In the genomic region with DNA sequence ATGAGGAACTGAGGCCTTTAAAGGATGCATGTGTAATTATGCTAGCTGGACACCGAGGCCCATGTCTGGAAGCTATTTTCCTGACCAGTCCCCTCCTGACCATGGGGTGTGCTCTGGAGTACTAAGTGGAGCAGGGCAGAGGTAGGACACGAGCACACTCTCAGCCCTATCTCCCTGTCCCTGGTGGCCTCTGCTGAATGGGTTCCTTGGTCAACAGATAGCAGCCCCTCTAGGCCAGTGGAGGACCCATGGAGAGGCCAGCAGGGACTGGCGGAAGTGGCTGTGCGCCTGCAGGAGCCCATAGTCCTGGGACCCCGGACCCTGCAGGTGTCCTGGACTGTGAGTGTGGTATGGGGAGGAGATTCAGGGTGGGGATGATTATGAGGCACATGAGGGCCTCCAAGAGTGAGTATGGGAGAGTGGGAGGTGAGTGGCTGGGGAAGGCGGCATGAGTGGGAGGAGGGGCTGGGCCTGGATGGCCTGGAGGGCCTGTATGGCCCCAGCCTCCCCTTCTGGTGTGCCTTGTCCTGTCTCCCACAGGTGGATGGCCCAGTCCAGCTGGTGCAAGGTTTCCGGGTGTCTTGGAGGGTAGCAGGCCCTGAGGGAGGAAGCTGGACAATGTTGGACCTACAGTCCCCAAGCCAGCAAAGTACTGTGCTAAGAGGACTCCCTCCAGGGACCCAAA, we compare ENCODE assay signal across 31 cellular contexts. TPM values are rescaled to one million over a fixed set of nuclear protein-coding genes. Genes with fewer than 3 reads are reported as not detected.
A peak's percentile ranks its signal among the peaks of the same experiment; 100 is the strongest.
DNase-seq lines count a peak whose midpoint lies in the region; ATAC-seq lines count a peak whose summit lies in the region.
"Had no signal": no experiment of that assay in that cellular context is flagged by ENCODE, and none has a peak within 500 bp of the region (broad histone marks: within the 10 kb centered on the region; RNA-seq: fewer than 3 reads in every experiment).

No MANE protein-coding gene starts in this region.

- peaks cover 2% of the 10 kb centered on the region for H3K36me3 Mint-ChIP-seq in activated naive CD8-positive, alpha-beta T cell treated with anti-CD3 and anti-CD28 coated beads for 36 hours
- H3K36me3 Mint-ChIP-seq in activated naive CD8-positive, alpha-beta T cell treated with anti-CD3 and anti-CD28 coated beads, Interleukin-2, amount 50 U/mL, for 24 hours (ENCODE audit: low read depth) = no peaks in the 10 kb centered on the region
- H3K36me3 Mint-ChIP-seq in activated T-helper 17 cell treated with anti-CD3 and anti-CD28 coated beads, Interleukin-2, amount 50 U/mL, for 72 hours (ENCODE audit: low read depth) = no peaks in the 10 kb centered on the region
- H3K36me3 Mint-ChIP-seq in naive thymus-derived CD8-positive, alpha-beta T cell = no peaks in the 10 kb centered on the region

- no peak for ATAC-seq in activated naive CD8-positive, alpha-beta T cell treated with anti-CD3 and anti-CD28 coated beads, Interleukin-2, amount 50 U/mL, for 24 hours
- ATAC-seq in activated T-helper 17 cell treated with anti-CD3 and anti-CD28 coated beads, Interleukin-2, amount 50 U/mL, for 72 hours (replicated peaks) = no peak
- ATAC-seq in naive thymus-derived CD8-positive, alpha-beta T cell = no peak
- ATAC-seq in HG03520 (IDR thresholded peaks at IDR 0.05; ENCODE audit: unreplicated experiment) (no peak), HG02938 (IDR thresholded peaks at IDR 0.05; ENCODE audit: unreplicated experiment) (no peak)
- ATAC-seq: activated CD4-positive, CD25-positive, alpha-beta regulatory T cell treated with anti-CD3 and anti-CD28 coated beads, Interleukin-2, amount 50 U/mL, for 24 hours; activated CD8-positive, alpha-beta T cell treated with anti-CD3 and anti-CD28 coated beads for 36 hours; heart left ventricle; K562; Panc1 had no signal

- H3K4me3 Mint-ChIP-seq in activated naive CD8-positive, alpha-beta T cell treated with anti-CD3 and anti-CD28 coated beads for 36 hours = peak overlapping the region; percentile 53
- H3K4me3 Mint-ChIP-seq in activated naive CD8-positive, alpha-beta T cell treated with anti-CD3 and anti-CD28 coated beads, Interleukin-2, amount 50 U/mL, for 24 hours = no peak overlapping the region
- H3K4me3 Mint-ChIP-seq in activated T-helper 17 cell treated with anti-CD3 and anti-CD28 coated beads, Interleukin-2, amount 50 U/mL, for 72 hours = peak overlapping the region; percentile 80
- H3K4me3 Mint-ChIP-seq in naive thymus-derived CD8-positive, alpha-beta T cell = peak overlapping the region in 7 of 10 donors; percentile 14 to 78 (median 57)

- peaks cover 17% of the 10 kb centered on the region for H3K4me1 Mint-ChIP-seq in activated naive CD8-positive, alpha-beta T cell treated with anti-CD3 and anti-CD28 coated beads for 36 hours
- peaks cover 14% of the 10 kb centered on the region for H3K4me1 Mint-ChIP-seq in activated naive CD8-positive, alpha-beta T cell treated with anti-CD3 and anti-CD28 coated beads, Interleukin-2, amount 50 U/mL, for 24 hours
- H3K4me1 Mint-ChIP-seq in activated T-helper 17 cell treated with anti-CD3 and anti-CD28 coated beads, Interleukin-2, amount 50 U/mL, for 72 hours = no peaks in the 10 kb centered on the region
- peaks cover 16 to 39% (median 22%) of the 10 kb centered on the region in 4 donors for H3K4me1 Mint-ChIP-seq in naive thymus-derived CD8-positive, alpha-beta T cell

- H3K27me3 Mint-ChIP-seq in activated naive CD8-positive, alpha-beta T cell treated with anti-CD3 and anti-CD28 coated beads for 36 hours = peaks cover 61% of the 10 kb centered on the region
- H3K27me3 Mint-ChIP-seq in activated naive CD8-positive, alpha-beta T cell treated with anti-CD3 and anti-CD28 coated beads, Interleukin-2, amount 50 U/mL, for 24 hours = peaks cover 42% of the 10 kb centered on the region
- peaks cover 36% of the 10 kb centered on the region for H3K27me3 Mint-ChIP-seq in activated T-helper 17 cell treated with anti-CD3 and anti-CD28 coated beads, Interleukin-2, amount 50 U/mL, for 72 hours
- H3K27me3 Mint-ChIP-seq in naive thymus-derived CD8-positive, alpha-beta T cell = peaks cover 16 to 57% (median 33%) of the 10 kb centered on the region in 5 donors

- H3K9me3 Mint-ChIP-seq in activated naive CD8-positive, alpha-beta T cell treated with anti-CD3 and anti-CD28 coated beads for 36 hours = no peaks in the 10 kb centered on the region
- no peaks in the 10 kb centered on the region for H3K9me3 Mint-ChIP-seq in activated naive CD8-positive, alpha-beta T cell treated with anti-CD3 and anti-CD28 coated beads, Interleukin-2, amount 50 U/mL, for 24 hours
- H3K9me3 Mint-ChIP-seq in activated T-helper 17 cell treated with anti-CD3 and anti-CD28 coated beads, Interleukin-2, amount 50 U/mL, for 72 hours = no peaks in the 10 kb centered on the region
- no peaks in the 10 kb centered on the region for H3K9me3 Mint-ChIP-seq in naive thymus-derived CD8-positive, alpha-beta T cell
- H3K9me3 Mint-ChIP-seq: activated CD8-positive, alpha-beta T cell treated with anti-CD3 and anti-CD28 coated beads for 36 hours had no signal

- POLR2A ChIA-PET in naive thymus-derived CD8-positive, alpha-beta T cell (lab: Charles Lee) = interaction anchor here (3.8 kb wide), 1 partner anchor 79 kb away, joined by 49 read pairs; the partner anchor contains the start of gene CCDC15

- no peak overlapping the region for H3K27ac Mint-ChIP-seq in activated naive CD8-positive, alpha-beta T cell treated with anti-CD3 and anti-CD28 coated beads for 36 hours
- H3K27ac Mint-ChIP-seq in activated naive CD8-positive, alpha-beta T cell treated with anti-CD3 and anti-CD28 coated beads, Interleukin-2, amount 50 U/mL, for 24 hours = no peak overlapping the region
- no peak overlapping the region for H3K27ac Mint-ChIP-seq in activated T-helper 17 cell treated with anti-CD3 and anti-CD28 coated beads, Interleukin-2, amount 50 U/mL, for 72 hours
- H3K27ac Mint-ChIP-seq in naive thymus-derived CD8-positive, alpha-beta T cell = peak overlapping the region in 2 of 10 donors; percentile 23 to 86
- H3K27ac Mint-ChIP-seq: activated CD8-positive, alpha-beta T cell treated with anti-CD3 and anti-CD28 coated beads for 36 hours had no signal

- DNase-seq in activated naive CD8-positive, alpha-beta T cell treated with anti-CD3 and anti-CD28 coated beads for 36 hours = no peak
- DNase-seq in activated naive CD8-positive, alpha-beta T cell treated with anti-CD3 and anti-CD28 coated beads, Interleukin-2, amount 50 U/mL, for 24 hours = no peak
- DNase-seq in naive thymus-derived CD8-positive, alpha-beta T cell = no peak
- DNase-seq in NCI-H2081 (lab: John Stamatoyannopoulos, UW) = no peak
- DNase-seq: ACHN; activated CD8-positive, alpha-beta T cell treated with anti-CD3 and anti-CD28 coated beads for 36 hours; activated gamma-delta T cell treated with Interleukin-2 at 50 U/mL for 16 hours; activated T-cell treated with anti-CD3 and anti-CD28 coated beads for 4 hours; amygdala; COR-L47; DMS79 treated with DMSO at 0.1 percent for 48 hours; GF-D8; NCI-H1105 treated with DMSO at 0.1 percent for 48 hours; NCI-H2029 treated with DMSO at 0.1 percent for 48 hours; NCI-H2227 treated with DMSO at 0.1 percent for 48 hours; retina; small intestine had no signal

RNA-seq across cellular contexts. Expression of gene ROBO3, which starts 9.5 kb away (rescaled TPM):
- 10 to 100 TPM; 17.9 to 23.7 TPM for total RNA-seq in activated naive CD8-positive, alpha-beta T cell treated with anti-CD3 and anti-CD28 coated beads for 36 hours
- total RNA-seq in activated T-helper 17 cell treated with anti-CD3 and anti-CD28 coated beads, Interleukin-2, amount 50 U/mL, for 72 hours = 1 to 10 TPM; 8.1 TPM
- 10 to 100 TPM; 49.4 to 55.0 TPM for total RNA-seq in naive thymus-derived CD8-positive, alpha-beta T cell
- 1 to 10 TPM; 5.8 to 7.0 (median 6.9) TPM for polyA plus RNA-seq in naive thymus-derived CD8-positive, alpha-beta T cell

RNA-seq across cellular contexts. Expression of gene ROBO4, which starts 23.0 kb away (rescaled TPM):
- not detected for total RNA-seq in activated naive CD8-positive, alpha-beta T cell treated with anti-CD3 and anti-CD28 coated beads for 36 hours
- not detected for total RNA-seq in activated T-helper 17 cell treated with anti-CD3 and anti-CD28 coated beads, Interleukin-2, amount 50 U/mL, for 72 hours
- total RNA-seq in naive thymus-derived CD8-positive, alpha-beta T cell = not detected
- under 1 TPM in 1 of 3 donors, not detected in 2; 0.04 TPM for polyA plus RNA-seq in naive thymus-derived CD8-positive, alpha-beta T cell
- total RNA-seq: activated CD8-positive, alpha-beta T cell treated with anti-CD3 and anti-CD28 coated beads for 36 hours; K562 had no signal
- polyA plus RNA-seq: K562 had no signal

RNA-seq across cellular contexts. Expression of gene HEPN1, which starts 44.3 kb away (rescaled TPM):
- total RNA-seq in activated naive CD8-positive, alpha-beta T cell treated with anti-CD3 and anti-CD28 coated beads for 36 hours = not detected
- total RNA-seq in activated T-helper 17 cell treated with anti-CD3 and anti-CD28 coated beads, Interleukin-2, amount 50 U/mL, for 72 hours = not detected
- total RNA-seq in naive thymus-derived CD8-positive, alpha-beta T cell = not detected
- polyA plus RNA-seq in naive thymus-derived CD8-positive, alpha-beta T cell = not detected
- total RNA-seq: activated CD8-positive, alpha-beta T cell treated with anti-CD3 and anti-CD28 coated beads for 36 hours; breast epithelium; fibroblast of villous mesenchyme; H4; heart left ventricle; K562; lung; M059J had no signal
- polyA plus RNA-seq: BJ, esophagus, heart left ventricle, K562, lung had no signal
